Comparison of ENCODE assay signal across 14 cellular contexts in genomic region chr11:86230921-86231320, GRCh38. TPM values are rescaled to one million over a fixed set of nuclear protein-coding genes. Genes with fewer than 3 reads are reported as not detected.
DNase-seq lines count a peak whose midpoint lies in the region; ATAC-seq, FAIRE-seq and TF ChIP-seq lines count a peak whose summit lies in the region.
"Had no signal": no experiment of that assay in that cellular context is flagged by ENCODE, and none has a peak within 500 bp of the region (broad histone marks: within the 10 kb centered on the region; RNA-seq: fewer than 3 reads in every experiment).

No MANE protein-coding gene starts in this region.

- peak; percentile 21 to 40 for ATAC-seq in activated T-cell treated with anti-CD3 and anti-CD28 coated beads, Interleukin-2, amount 50 U/mL, for 72 hours (replicated peaks in 1 of 2)
- ATAC-seq in GM21737 (IDR thresholded peaks at IDR 0.05; ENCODE audit: unreplicated experiment) (no peak), GM21619 (IDR thresholded peaks at IDR 0.05; ENCODE audit: unreplicated experiment) (no peak)

- H3K4me3 Mint-ChIP-seq in activated T-cell treated with anti-CD3 and anti-CD28 coated beads, Interleukin-2, amount 50 U/mL, for 72 hours, result peak overlapping the region; percentile 35 to 66

- BruUV-seq in mammary epithelial cell (replicated peaks; lab: Mats Ljungman, UMichigan), result no TSS peak

- H3K9ac ChIP-seq in OCI-LY3 (ENCODE audit: low read length) (no peak overlapping the region), mammary epithelial cell (ENCODE audit: insufficient read depth, low read length) (no peak overlapping the region), smooth muscle cell (ENCODE audit: low read depth) (no peak overlapping the region), kidney (ENCODE audit: low read length in 2 of 2) (no peak overlapping the region)

- H3K27ac Mint-ChIP-seq in activated T-cell treated with anti-CD3 and anti-CD28 coated beads, Interleukin-2, amount 50 U/mL, for 72 hours, result peak overlapping the region; percentile 57
- H3K27ac Mint-ChIP-seq: progenitor cell of endocrine pancreas had no signal

- H4K20me1 ChIP-seq in OCI-LY3 (ENCODE audit: insufficient read depth, low read length), result no peaks in the 10 kb centered on the region
- no peaks in the 10 kb centered on the region for H4K20me1 ChIP-seq in mammary epithelial cell (ENCODE audit: insufficient read depth, low read length)
- H4K20me1 ChIP-seq in smooth muscle cell (ENCODE audit: low read depth), result no peaks in the 10 kb centered on the region

- in situ Hi-C loops in mammary epithelial cell (cut with MboI; ENCODE audit: low sequenced_read_pairs in 2 of 2), result no loop called here

- H3K4me3 ChIP-seq in OCI-LY3 (ENCODE audit: low read length) (peak overlapping the region; percentile 3; the same call in 1 of the 2 replicates), mammary epithelial cell (replicated peaks in 1 of 3; ENCODE audit: insufficient read depth in 1 of 3, low read depth in 2 of 3, low read length in 3 of 3) (peak overlapping the region in 1 of 3 experiments; percentile 28), smooth muscle cell (no peak overlapping the region), kidney (ENCODE audit: low read length in 2 of 2) (no peak overlapping the region)
- H3K4me3 ChIP-seq: Peyer's patch, tibial nerve had no signal

- H3K4me1 Mint-ChIP-seq in activated T-cell treated with anti-CD3 and anti-CD28 coated beads, Interleukin-2, amount 50 U/mL, for 72 hours (ENCODE audit: low read depth), result peaks cover 68% of the 10 kb centered on the region

- H3K9me3 ChIP-seq in OCI-LY3 (ENCODE audit: insufficient read depth, low read length) (no peaks in the 10 kb centered on the region), mammary epithelial cell (replicated peaks; ENCODE audit: insufficient read depth, low read length) (no peaks in the 10 kb centered on the region), smooth muscle cell (replicated peaks; ENCODE audit: low read depth) (no peaks in the 10 kb centered on the region), kidney (ENCODE audit: control insufficient read depth in 1 of 2, low read length in 2 of 2) (no peaks in the 10 kb centered on the region)
- H3K9me3 ChIP-seq: Peyer's patch, tibial nerve had no signal

- DNase-seq in activated T-cell treated with anti-CD3 and anti-CD28 coated beads, Interleukin-2, amount 50 U/mL, for 72 hours, result no peak
- DNase-seq in activated T-cell treated with anti-CD3 and anti-CD28 coated beads, Interleukin-2, amount 50 U/mL, for 48 hours, result no peak
- DNase-seq in mammary epithelial cell (peak; percentile 55), smooth muscle cell (lab: John Stamatoyannopoulos, UW; ENCODE audit: unreplicated experiment) (no peak), kidney (no peak)
- DNase-seq: KBM-7, NCI-H1694 treated with DMSO at 0.1 percent for 48 hours, NCI-H526 treated with DMSO at 0.1 percent for 48 hours, Peyer's patch had no signal

- H3K27me3 ChIP-seq in OCI-LY3 (ENCODE audit: low read depth, low read length) (no peaks in the 10 kb centered on the region), mammary epithelial cell (ENCODE audit: insufficient read depth, low read length) (no peaks in the 10 kb centered on the region), smooth muscle cell (ENCODE audit: low read depth) (no peaks in the 10 kb centered on the region)
- H3K27me3 ChIP-seq: Peyer's patch, tibial nerve had no signal

- dilution Hi-C loops in mammary epithelial cell (cut with HindIII; ENCODE audit: low sequenced_read_pairs), result no loop called here

- CTCF ChIA-PET in mammary epithelial cell (lab: Charles Lee; ENCODE audit: low non-redundant PET), result no interaction called here

- no peak overlapping the region for H2AFZ ChIP-seq in OCI-LY3 (ENCODE audit: low read depth, low read length)
- peak overlapping the region; percentile 45 for H2AFZ ChIP-seq in mammary epithelial cell (ENCODE audit: low read depth, low read length)
- H2AFZ ChIP-seq in smooth muscle cell (ENCODE audit: low read depth), result peak overlapping the region; percentile 7

- no peak for TF ChIP-seq CTCF in OCI-LY3 (IDR thresholded peaks at IDR 0.05; ENCODE audit: low read depth, low read length)
- no peak for TF ChIP-seq CTCF in mammary epithelial cell (conservative IDR thresholded peaks at IDR 0.05 in 1 of 2, IDR thresholded peaks at IDR 0.05 in 1 of 2; ENCODE audit: extremely low read depth in 1 of 2, insufficient read depth in 1 of 2, low read depth in 1 of 2, low read length in 2 of 2)
- no peak for TF ChIP-seq CTCF in smooth muscle cell (IDR thresholded peaks at IDR 0.05; ENCODE audit: borderline replicate concordance, insufficient read depth, poor library complexity, severe bottlenecking)
- TF ChIP-seq CTCF in kidney (IDR thresholded peaks at IDR 0.05; ENCODE audit: borderline replicate concordance, extremely low read depth, insufficient read depth), result no peak

- H3K27ac ChIP-seq in OCI-LY3 (ENCODE audit: low read length), result no peak overlapping the region
- peak overlapping the region; percentile 49 for H3K27ac ChIP-seq in mammary epithelial cell (ENCODE audit: insufficient read depth, low read depth, low read length)
- no peak overlapping the region for H3K27ac ChIP-seq in smooth muscle cell (ENCODE audit: low read depth)
- H3K27ac ChIP-seq in kidney (ENCODE audit: low read depth in 2 of 2, low read length in 2 of 2), result no peak overlapping the region
- H3K27ac ChIP-seq: Peyer's patch, tibial nerve had no signal

- no peak for FAIRE-seq in kidney (lab: Jason Lieb, UNC)

- peaks cover 4% of the 10 kb centered on the region for H3F3A ChIP-seq in smooth muscle cell (ENCODE audit: low read depth)

- intact Hi-C loops in mammary epithelial cell (cut with micrococcal nuclease) (no loop called here), kidney (cut with DNase I) (no loop called here)

- H3K79me2 ChIP-seq in OCI-LY3 (ENCODE audit: low read length), result no peaks in the 10 kb centered on the region
- H3K79me2 ChIP-seq in mammary epithelial cell (ENCODE audit: insufficient read depth, low read length), result no peaks in the 10 kb centered on the region
- H3K79me2 ChIP-seq in smooth muscle cell (ENCODE audit: low read depth), result no peaks in the 10 kb centered on the region

- no peaks in the 10 kb centered on the region for H3K9me3 Mint-ChIP-seq in activated T-cell treated with anti-CD3 and anti-CD28 coated beads, Interleukin-2, amount 50 U/mL, for 72 hours

- no peaks in the 10 kb centered on the region for H3K36me3 Mint-ChIP-seq in activated T-cell treated with anti-CD3 and anti-CD28 coated beads, Interleukin-2, amount 50 U/mL, for 72 hours (ENCODE audit: insufficient read depth in 2 of 2)

- peak overlapping the region; percentile 45 for H3K4me2 ChIP-seq in OCI-LY3 (ENCODE audit: low read length)
- peak overlapping the region; percentile 80 for H3K4me2 ChIP-seq in mammary epithelial cell (ENCODE audit: insufficient read depth, low read depth, low read length)
- no peak overlapping the region for H3K4me2 ChIP-seq in smooth muscle cell

- peaks cover 7% of the 10 kb centered on the region for H3K27me3 Mint-ChIP-seq in activated T-cell treated with anti-CD3 and anti-CD28 coated beads, Interleukin-2, amount 50 U/mL, for 72 hours (ENCODE audit: low read depth)
- H3K27me3 Mint-ChIP-seq: progenitor cell of endocrine pancreas had no signal

- peaks cover 16% of the 10 kb centered on the region for H3K4me1 ChIP-seq in OCI-LY3 (ENCODE audit: low read length)
- H3K4me1 ChIP-seq in mammary epithelial cell (ENCODE audit: insufficient read depth, low read length), result peaks cover 31% of the 10 kb centered on the region
- H3K4me1 ChIP-seq in smooth muscle cell (ENCODE audit: low read depth), result no peaks in the 10 kb centered on the region
- H3K4me1 ChIP-seq in kidney (ENCODE audit: control insufficient read depth in 1 of 2, insufficient read depth in 1 of 2, low read depth in 1 of 2, low read length in 2 of 2), result no peaks in the 10 kb centered on the region
- H3K4me1 ChIP-seq: Peyer's patch had no signal

- H3K36me3 ChIP-seq in OCI-LY3 (replicated peaks; ENCODE audit: low read depth, low read length) (no peaks in the 10 kb centered on the region), mammary epithelial cell (ENCODE audit: insufficient read depth, low read length) (no peaks in the 10 kb centered on the region), smooth muscle cell (ENCODE audit: low read depth) (no peaks in the 10 kb centered on the region), kidney (ENCODE audit: control insufficient read depth in 1 of 2, insufficient read depth in 2 of 2, low read length in 2 of 2) (no peaks in the 10 kb centered on the region)
- H3K36me3 ChIP-seq: Peyer's patch, tibial nerve had no signal

RNA-seq across cellular contexts. Expression of gene EED, which starts 13.6 kb away (rescaled TPM):
- 10 to 100 TPM; 57.2 to 73.2 TPM for total RNA-seq in activated T-cell treated with anti-CD3 and anti-CD28 coated beads, Interleukin-2, amount 50 U/mL, for 72 hours
- 10 to 100 TPM; 15.8 to 25.5 TPM for total RNA-seq in mammary epithelial cell
- 14.0 TPM for polyA plus RNA-seq in mammary epithelial cell
- polyA minus RNA-seq in mammary epithelial cell, result 10.0 TPM
- total RNA-seq in smooth muscle cell, result 24.7 and 38.7 TPM in 2 replicates
- 18.6 and 26.7 TPM in 2 replicates for polyA plus RNA-seq in smooth muscle cell
- total RNA-seq in kidney, result 21.1 TPM
- polyA plus RNA-seq in kidney (ENCODE audit: insufficient read depth, low read depth, low replicate concordance), result 14.9 TPM

Comparison
In these comparisons a context has a peak if more than half of its experiments do, and no peak if none do; other contexts are left out.
1. ATAC-seq: peak in activated T-cell treated with anti-CD3 and anti-CD28 coated beads, Interleukin-2, amount 50 U/mL, for 72 hours (2 of 2); none in GM21737 (single experiment) and GM21619 (single experiment).